In genomic region chr1:63516629-63517028, GRCh38 we compare ENCODE assay signal across 25 cellular contexts. TPM values are rescaled to one million over a fixed set of nuclear protein-coding genes. Genes with fewer than 3 reads are reported as not detected.
DNase-seq lines count a peak whose midpoint lies in the region; ATAC-seq, FAIRE-seq and TF ChIP-seq lines count a peak whose summit lies in the region.
"Had no signal": no experiment of that assay in that cellular context is flagged by ENCODE, and none has a peak within 500 bp of the region (broad histone marks: within the 10 kb centered on the region; RNA-seq: fewer than 3 reads in every experiment).

No MANE protein-coding gene starts in this region.

- FAIRE-seq in GM12878 (lab: Jason Lieb, UNC) = no peak
- FAIRE-seq: GM12892, GM19239 had no signal

- in situ Hi-C loops in GM12878 (cut with MboI) = no loop called here

- WGBS in GM12878 (ENCODE audit: insufficient coverage, insufficient replicate concordance, low lambda C conversion rate, missing lambda C conversion rate) = 7% methylated on average over 2 of the region's 2 CpGs

- H3K9me2 ChIP-seq in DOHH2 (replicated peaks; ENCODE audit: control insufficient read depth, low read length) = no peaks in the 10 kb centered on the region

- H3K27ac ChIP-seq in DOHH2 (ENCODE audit: low read depth, low read length) = peak overlapping the region; percentile 59
- no peak overlapping the region for H3K27ac ChIP-seq in GM12878 (ENCODE audit: control insufficient read depth, insufficient read depth)
- H3K27ac ChIP-seq: BLaER1 had no signal

- peak; percentile 58 for ATAC-seq in GM12878
- ATAC-seq in GM19023 (IDR thresholded peaks at IDR 0.05; ENCODE audit: unreplicated experiment) = no peak

- no peak overlapping the region for H2AFZ ChIP-seq in GM12878 (ENCODE audit: control insufficient read depth, low read depth, low read length)

- TF ChIP-seq EP300 in GM12878 (IDR thresholded peaks at IDR 0.05; ENCODE audit: borderline replicate concordance in 1 of 2, control insufficient read depth in 1 of 2, low read depth in 2 of 2, low read length in 2 of 2) = no peak

- peak overlapping the region; percentile 23 for H3K4me2 ChIP-seq in DOHH2 (ENCODE audit: low read length)
- H3K4me2 ChIP-seq in GM12878 (ENCODE audit: control insufficient read depth, insufficient read depth) = no peak overlapping the region
- H3K4me2 ChIP-seq: BLaER1 had no signal

- H3K36me3 ChIP-seq in DOHH2 (ENCODE audit: control insufficient read depth, low read length) (peaks cover 32% of the 10 kb centered on the region), GM12878 (ENCODE audit: control insufficient read depth in 2 of 2, insufficient read depth in 2 of 2, low read length in 1 of 2) (no peaks in the 10 kb centered on the region)
- H3K36me3 ChIP-seq: BE2C, BLaER1 had no signal

- TF ChIP-seq RAD21 in GM12878 (IDR thresholded peaks at IDR 0.05; ENCODE audit: insufficient read depth, low read depth, low read length) = no peak

- peak; percentile 3 for DNase-seq in NCI-H2171 treated with DMSO at 0.1 percent for 48 hours (lab: John Stamatoyannopoulos, UW)
- no peak for DNase-seq in NCI-H2171 (lab: John Stamatoyannopoulos, UW)
- DNase-seq in HEK293T (ENCODE audit: extremely low spot score) = no peak
- no peak for DNase-seq in GM12878 (ENCODE audit: low read depth, low spot score)
- DNase-seq in activated effector memory CD4-positive, alpha-beta T cell treated with anti-CD3 and anti-CD28 coated beads, Interleukin-2, amount 50 U/mL, for 16 hours = no peak
- DNase-seq in mesenteric fat pad (ENCODE audit: low spot score) = no peak
- DNase-seq: 8988T; ACHN; BE2C; C1 segment of cervical spinal cord; CD4-positive, alpha-beta memory T cell; CD4-positive, CD25-positive, alpha-beta regulatory T cell; CD8-positive, alpha-beta memory T cell; COR-L47; DMS 273 treated with DMSO at 0.1 percent for 48 hours; DMS153; DMS53; DMS79; DND-41; GF-D8 had no signal

- BruUV-seq in GM12878 (replicated peaks; lab: Mats Ljungman, UMichigan) = no TSS peak

- no peaks in the 10 kb centered on the region for H4K20me1 ChIP-seq in DOHH2 (ENCODE audit: control insufficient read depth, insufficient read depth, low read depth, low read length)
- no peaks in the 10 kb centered on the region for H4K20me1 ChIP-seq in GM12878 (ENCODE audit: control insufficient read depth, insufficient read depth)
- H4K20me1 ChIP-seq: BLaER1 had no signal

- TF ChIP-seq CTCF in DOHH2 (IDR thresholded peaks at IDR 0.05; ENCODE audit: low read depth, low read length, poor library complexity, severe bottlenecking) = no peak
- TF ChIP-seq CTCF in GM12878 (IDR thresholded peaks at IDR 0.05 in 2 of 3, conservative IDR thresholded peaks at IDR 0.05 in 1 of 3; ENCODE audit: control insufficient read depth in 2 of 3, extremely low read depth in 1 of 3, insufficient read depth in 1 of 3, low read depth in 3 of 3, low read length in 3 of 3) = no peak

- intact Hi-C loops in GM12878 (cut with micrococcal nuclease; ENCODE audit: unreplicated experiment) = no loop called here

- POLR2A ChIA-PET in HEK293T (lab: Yijun Ruan, JAX) (no interaction called here), GM12878 (lab: Charles Lee) (no interaction called here)

- SMC1A ChIA-PET in GM12878 (lab: Charles Lee; ENCODE audit: uncharacterized antibody, unreplicated experiment) = no interaction called here

- H3K4me3 ChIP-seq in DOHH2 (ENCODE audit: low read length) (no peak overlapping the region), GM12878 (no peak overlapping the region)
- H3K4me3 ChIP-seq: BLaER1 had no signal

- peaks cover 88% of the 10 kb centered on the region for H3K79me2 ChIP-seq in DOHH2 (ENCODE audit: control insufficient read depth, low read length)
- peaks cover 12% of the 10 kb centered on the region for H3K79me2 ChIP-seq in GM12878 (ENCODE audit: control insufficient read depth, insufficient read depth, low read length)

- H3K27me3 ChIP-seq in DOHH2 (ENCODE audit: control insufficient read depth, low read length) = no peaks in the 10 kb centered on the region
- no peaks in the 10 kb centered on the region for H3K27me3 ChIP-seq in GM12878 (replicated peaks in 1 of 2; ENCODE audit: control insufficient read depth in 2 of 2, insufficient read depth in 2 of 2, low read length in 1 of 2)
- H3K27me3 ChIP-seq: BE2C, BLaER1 had no signal

- peaks cover 40% of the 10 kb centered on the region for H3K4me1 ChIP-seq in DOHH2 (ENCODE audit: control insufficient read depth, low read length)
- peaks cover under 1% of the 10 kb centered on the region for H3K4me1 ChIP-seq in GM12878 (ENCODE audit: control insufficient read depth, insufficient read depth, low read length)
- H3K4me1 ChIP-seq: BE2C had no signal

- CTCF ChIA-PET in HEK293T (lab: Yijun Ruan, JAX) = no interaction called here
- CTCF ChIA-PET in GM12878 (lab: Yijun Ruan, JAX) = no interaction called here

- RAD21 ChIA-PET in GM12878 (lab: Charles Lee; ENCODE audit: unreplicated experiment) = no interaction called here

- no peaks in the 10 kb centered on the region for H3K9me3 ChIP-seq in DOHH2 (ENCODE audit: control insufficient read depth, insufficient read depth, low read length)
- H3K9me3 ChIP-seq in GM12878 (replicated peaks; ENCODE audit: control insufficient read depth, insufficient read depth, low read length) = no peaks in the 10 kb centered on the region; the same call in none of the 3 replicates
- H3K9me3 ChIP-seq: BE2C had no signal

- H3F3A ChIP-seq in DOHH2 (ENCODE audit: control insufficient read depth, insufficient read depth) = peaks cover 5% of the 10 kb centered on the region; the same call in 1 of the 2 replicates

- no peak overlapping the region for H3K9ac ChIP-seq in GM12878 (ENCODE audit: control insufficient read depth, insufficient read depth, low read length)
- H3K9ac ChIP-seq: BLaER1 had no signal

- TF ChIP-seq POLR2A in GM12878 (IDR thresholded peaks at IDR 0.05; ENCODE audit: low read depth, low read length) = no peak

TF ChIP-seq in HEK293T, 16 proteins besides CTCF, POLR2A, EP300 and RAD21:
- TF ChIP-seq ZNF384 (IDR thresholded peaks at IDR 0.05) = peak; percentile 52
- TF ChIP-seq PKNOX1 (IDR thresholded peaks at IDR 0.05) = no peak

TF ChIP-seq in GM12878, 131 proteins besides CTCF, POLR2A, EP300 and RAD21:
- TF ChIP-seq ZNF622 (IDR thresholded peaks at IDR 0.05) (no peak), CBX3 (IDR thresholded peaks at IDR 0.05; ENCODE audit: borderline replicate concordance, low read depth) (no peak), BRCA1 (IDR thresholded peaks at IDR 0.05; ENCODE audit: low read depth, low read length) (no peak)

RNA-seq across cellular contexts. Expression of gene ITGB3BP, which starts 6.4 kb away (rescaled TPM):
- total RNA-seq in GM12878 (2013; cell fraction: nucleolus; rRNA removed) = 166 and 174 TPM in 2 replicates
- total RNA-seq in GM12878 (2014; rRNA removed) = 53.3 and 64.7 TPM in 2 replicates
- 61.4 and 63.2 TPM in 2 replicates for total RNA-seq in GM12878 (2014; rRNA removed; fragmentation: Illumina TruSeq; extraction: Trizol)
- total RNA-seq in GM12878 (2021) = 38.9 and 39.2 TPM in 2 replicates
- polyA plus RNA-seq in GM12878 (2011; ENCODE audit: low read depth) = 22.2 TPM
- polyA plus RNA-seq in GM12878 (2011; rRNA removed) = 66.2 and 112 TPM in 2 replicates
- polyA plus RNA-seq in GM12878 (2011; cell fraction: cytosol; rRNA removed) = 16.5 and 18.9 TPM in 2 replicates
- 30.9 TPM in 2 replicates for polyA plus RNA-seq in GM12878 (2011; cell fraction: nucleus; rRNA removed)
- 50.2 and 51.8 TPM in 2 replicates for polyA plus RNA-seq in GM12878 (2012)
- polyA plus RNA-seq in GM12878 (2014; fragmentation: Illumina TruSeq; extraction: Trizol) = 84.4 and 105 TPM in 2 replicates
- 10 to 100 TPM; 82.4 to 86.2 TPM for polyA plus RNA-seq in GM12878 (2014; fragmentation: Nextera tagmentation; extraction: Ambion mirVana)
- polyA plus RNA-seq in GM12878 (2014; rRNA removed) = 27.5 and 39.2 TPM in 2 replicates
- polyA plus RNA-seq in GM12878 (2016; fragmentation: Nextera tagmentation; extraction: Ambion mirVana) = 10 to 100 TPM; 57.6 to 62.3 TPM
- 11.5 and 12.7 TPM in 2 replicates for polyA minus RNA-seq in GM12878 (2011; rRNA and poly(A)+ RNA removed)
- polyA minus RNA-seq in GM12878 (2011; cell fraction: cytosol; rRNA and poly(A)+ RNA removed) = 7.5 and 11.4 TPM in 2 replicates
- 20.1 and 26.8 TPM in 2 replicates for polyA minus RNA-seq in GM12878 (2011; cell fraction: nucleus; rRNA and poly(A)+ RNA removed)
- total RNA-seq in mesenteric fat pad = 8.1 TPM

RNA-seq across cellular contexts. Expression of gene EFCAB7, which starts 6.7 kb away (rescaled TPM):
- 27.9 and 32.2 TPM in 2 replicates for total RNA-seq in GM12878 (2013; cell fraction: nucleolus; rRNA removed)
- 5.4 and 7.0 TPM in 2 replicates for total RNA-seq in GM12878 (2014; rRNA removed)
- 8.1 and 9.2 TPM in 2 replicates for total RNA-seq in GM12878 (2014; rRNA removed; fragmentation: Illumina TruSeq; extraction: Trizol)
- total RNA-seq in GM12878 (2021) = 3.7 and 5.7 TPM in 2 replicates
- polyA plus RNA-seq in GM12878 (2011; ENCODE audit: low read depth) = 2.6 TPM
- 5.2 and 9.7 TPM in 2 replicates for polyA plus RNA-seq in GM12878 (2011; rRNA removed)
- polyA plus RNA-seq in GM12878 (2011; cell fraction: cytosol; rRNA removed) = 1.2 and 2.1 TPM in 2 replicates
- 4.7 and 5.6 TPM in 2 replicates for polyA plus RNA-seq in GM12878 (2011; cell fraction: nucleus; rRNA removed)
- 4.0 and 5.3 TPM in 2 replicates for polyA plus RNA-seq in GM12878 (2012)
- 9.8 and 10.5 TPM in 2 replicates for polyA plus RNA-seq in GM12878 (2014; fragmentation: Illumina TruSeq; extraction: Trizol)
- 1 to 10 TPM; 5.1 to 5.7 TPM for polyA plus RNA-seq in GM12878 (2014; fragmentation: Nextera tagmentation; extraction: Ambion mirVana)
- 3.6 and 4.4 TPM in 2 replicates for polyA plus RNA-seq in GM12878 (2014; rRNA removed)
- polyA plus RNA-seq in GM12878 (2016; fragmentation: Nextera tagmentation; extraction: Ambion mirVana) = 1 to 10 TPM; 7.2 to 7.5 TPM
- 2.4 and 2.9 TPM in 2 replicates for polyA minus RNA-seq in GM12878 (2011; rRNA and poly(A)+ RNA removed)
- 2.7 and 4.7 TPM in 2 replicates for polyA minus RNA-seq in GM12878 (2011; cell fraction: cytosol; rRNA and poly(A)+ RNA removed)
- 3.9 and 4.5 TPM in 2 replicates for polyA minus RNA-seq in GM12878 (2011; cell fraction: nucleus; rRNA and poly(A)+ RNA removed)
- total RNA-seq in mesenteric fat pad = 3.4 TPM
